ENCODE assay signal across 10 cellular contexts in the genomic region with DNA sequence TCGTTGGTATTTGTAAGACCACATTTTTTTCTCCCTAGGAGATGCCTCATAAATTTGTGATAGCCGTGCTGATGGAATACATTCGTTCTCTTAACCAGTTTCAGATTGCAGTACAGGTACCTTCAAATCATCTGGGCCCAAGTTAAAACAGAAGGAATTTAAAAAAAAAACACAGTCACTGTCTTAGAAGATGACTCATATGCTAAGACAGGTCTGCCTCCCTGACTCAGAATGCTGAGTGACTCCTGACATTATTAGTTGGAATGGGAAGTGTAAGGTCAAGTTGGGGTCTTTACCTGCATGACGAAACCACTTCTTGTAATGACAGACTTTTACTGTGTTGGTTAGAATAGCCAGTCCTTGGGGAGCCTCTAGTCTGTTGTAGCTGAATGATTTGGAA. TPM values are rescaled to one million over a fixed set of nuclear protein-coding genes. Genes with fewer than 3 reads are reported as not detected.
DNase-seq lines count a peak whose midpoint lies in the region.
"Had no signal": no experiment of that assay in that cellular context is flagged by ENCODE, and none has a peak within 500 bp of the region (broad histone marks: within the 10 kb centered on the region; RNA-seq: fewer than 3 reads in every experiment).

No MANE protein-coding gene starts in this region.

- H3K79me2 ChIP-seq in mesendoderm (ENCODE audit: control insufficient read depth, insufficient read depth, low read length) = no peaks in the 10 kb centered on the region

- H3K4me3 ChIP-seq in adipocyte (ENCODE audit: low read length) (no peak overlapping the region), mesendoderm (ENCODE audit: low read length) (no peak overlapping the region)

- H3K9ac ChIP-seq in adipocyte (ENCODE audit: low read length) = no peak overlapping the region
- H3K9ac ChIP-seq in mesendoderm (ENCODE audit: low read length) = no peak overlapping the region

- H3K4ac ChIP-seq in mesendoderm (ENCODE audit: low read depth, low read length) = no peak overlapping the region

- H4K8ac ChIP-seq in mesendoderm (ENCODE audit: low read depth, low read length) = no peak overlapping the region

- H3K27me3 ChIP-seq in adipocyte (replicated peaks; ENCODE audit: control insufficient read depth, insufficient read depth, low read length) (no peaks in the 10 kb centered on the region), mesendoderm (ENCODE audit: insufficient read depth, low read length, poor library complexity) (no peaks in the 10 kb centered on the region)

- H3K23ac ChIP-seq in mesendoderm (ENCODE audit: low read length) = no peak overlapping the region

- no CpG with 5 or more reads among the region's 4 CpGs for WGBS in mesendoderm (ENCODE audit: extremely low coverage, insufficient coverage, low lambda C conversion rate)

- H3K4me1 ChIP-seq in adipocyte (ENCODE audit: control insufficient read depth, insufficient read depth, low read length) = peaks cover 24% of the 10 kb centered on the region
- no peaks in the 10 kb centered on the region for H3K4me1 ChIP-seq in mesendoderm (ENCODE audit: control insufficient read depth, low read depth, low read length)

- no peak overlapping the region for H2BK5ac ChIP-seq in mesendoderm (ENCODE audit: low read length)

- no peak overlapping the region for H4K5ac ChIP-seq in mesendoderm (ENCODE audit: low read length)

- no peaks in the 10 kb centered on the region for H3K79me1 ChIP-seq in mesendoderm (ENCODE audit: low read length)

- H3K27ac ChIP-seq in mesendoderm (ENCODE audit: low read depth, low read length) = no peak overlapping the region

- H2AK5ac ChIP-seq in mesendoderm (ENCODE audit: low read length) = no peak overlapping the region

- no peak overlapping the region for H3K56ac ChIP-seq in mesendoderm (ENCODE audit: low read length)

- H2BK15ac ChIP-seq in mesendoderm (replicated peaks; ENCODE audit: low read depth) = no peak overlapping the region

- no peak overlapping the region for H3K18ac ChIP-seq in mesendoderm (ENCODE audit: low read length)

- no peak overlapping the region for H2BK120ac ChIP-seq in mesendoderm (ENCODE audit: low read depth, low read length)

- DNase-seq in CD1c-positive myeloid dendritic cell (ENCODE audit: extremely low spot score) (peak; percentile 72), HPDE6-E6E7 (ENCODE audit: extremely low spot score) (peak; percentile 90), adipocyte (ENCODE audit: low read depth) (peak; percentile 26), mesendoderm (peak; percentile 83), NCI-H82 treated with DMSO at 0.1 percent for 48 hours (lab: John Stamatoyannopoulos, UW; ENCODE audit: unreplicated experiment) (no peak), SW480 (ENCODE audit: low spot score) (no peak), NCI-H187 treated with DMSO at 0.1 percent for 48 hours (lab: John Stamatoyannopoulos, UW) (no peak), SKM-1 (lab: John Stamatoyannopoulos, UW; ENCODE audit: unreplicated experiment) (no peak)
- DNase-seq: cerebellar nuclear complex, NCI-H2227 treated with DMSO at 0.1 percent for 48 hours had no signal

- H3K4me2 ChIP-seq in mesendoderm (ENCODE audit: low read length) = no peak overlapping the region

- H3K9me3 ChIP-seq in adipocyte (ENCODE audit: control insufficient read depth, low read length) = no peaks in the 10 kb centered on the region

- H3K36me3 ChIP-seq in adipocyte (ENCODE audit: control insufficient read depth, insufficient read depth, low read length, severe bottlenecking) (peaks cover 86% of the 10 kb centered on the region), mesendoderm (ENCODE audit: control insufficient read depth, insufficient read depth, low read length) (peaks cover 13% of the 10 kb centered on the region)

RNA-seq across cellular contexts. Expression of a gene that starts 26.3 kb away (rescaled TPM):
- polyA plus RNA-seq in mesendoderm (2013, experiment 1 of 2) = 15.7 TPM
- polyA plus RNA-seq in mesendoderm (2013, experiment 2 of 2) = 16.1 TPM

RNA-seq across cellular contexts. Expression of a gene that starts 56.7 kb away (rescaled TPM):
- 30.5 TPM for polyA plus RNA-seq in mesendoderm (2013, experiment 1 of 2)
- 29.1 TPM for polyA plus RNA-seq in mesendoderm (2013, experiment 2 of 2)

Comparison
In these comparisons a context has a peak if more than half of its experiments do, and no peak if none do; other contexts are left out.
1. DNase-seq: peak in CD1c-positive myeloid dendritic cell (single experiment), HPDE6-E6E7 (single experiment), adipocyte (single experiment) and mesendoderm (single experiment); none in NCI-H82 treated with DMSO at 0.1 percent for 48 hours (single experiment), SW480 (single experiment), NCI-H187 treated with DMSO at 0.1 percent for 48 hours (single experiment) and SKM-1 (single experiment).